Comparison of ENCODE assay signal across 10 cellular contexts in the genomic region with DNA sequence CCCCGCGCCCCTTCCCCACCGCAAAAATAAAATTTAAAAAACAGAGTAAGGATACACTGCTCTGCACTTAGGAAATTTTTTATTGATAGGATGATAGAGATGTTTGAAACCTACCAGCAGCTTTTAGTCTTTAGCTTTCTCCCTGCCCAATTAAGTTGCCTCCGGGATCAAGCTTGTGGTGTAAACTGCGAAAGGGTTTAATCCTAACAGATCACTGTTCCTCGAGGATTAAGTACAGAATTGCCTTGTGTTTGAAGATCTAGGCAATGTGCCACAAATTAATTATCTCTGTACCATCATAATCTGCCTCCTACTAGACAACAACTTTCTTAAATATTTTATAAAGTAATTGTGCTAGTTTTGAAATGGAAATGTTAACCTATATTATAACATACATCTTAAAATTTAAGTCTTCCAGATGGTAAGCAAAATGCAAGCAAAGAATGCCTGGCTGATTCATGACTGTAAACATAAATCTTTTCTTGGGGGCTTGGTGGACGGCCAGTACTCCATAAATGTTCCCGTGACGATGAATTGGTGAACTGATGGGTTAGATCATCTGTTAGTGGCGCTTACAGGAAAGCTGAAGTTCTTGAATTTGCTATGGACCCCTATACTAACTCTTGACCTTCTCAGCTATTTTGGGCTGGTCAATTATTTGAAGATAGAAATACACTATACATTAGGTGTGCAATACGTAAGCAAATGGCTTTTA. TPM values are rescaled to one million over a fixed set of nuclear protein-coding genes. Genes with fewer than 3 reads are reported as not detected.
DNase-seq lines count a peak whose midpoint lies in the region; FAIRE-seq and TF ChIP-seq lines count a peak whose summit lies in the region.
"Had no signal": no experiment of that assay in that cellular context is flagged by ENCODE, and none has a peak within 500 bp of the region (broad histone marks: within the 10 kb centered on the region; RNA-seq: fewer than 3 reads in every experiment).

No MANE protein-coding gene starts in this region.

- no peaks in the 10 kb centered on the region for H4K20me1 ChIP-seq in endothelial cell of umbilical vein (replicated peaks; ENCODE audit: control insufficient read depth, extremely low read depth, insufficient read depth, low read length)

- no peaks in the 10 kb centered on the region for H3K79me2 ChIP-seq in endothelial cell of umbilical vein (ENCODE audit: control insufficient read depth, insufficient read depth, low read length)

- no TSS peak for BruUV-seq in endothelial cell of umbilical vein (replicated peaks; lab: Mats Ljungman, UMichigan)

- H3K36me3 ChIP-seq in endothelial cell of umbilical vein (ENCODE audit: control insufficient read depth in 2 of 2, extremely low read depth in 1 of 2, insufficient read depth in 2 of 2, low read length in 2 of 2) (no peaks in the 10 kb centered on the region), rectal smooth muscle tissue (ENCODE audit: control insufficient read depth, insufficient read depth, low read length) (no peaks in the 10 kb centered on the region)

- no peak overlapping the region for H3K9ac ChIP-seq in endothelial cell of umbilical vein (replicated peaks; ENCODE audit: extremely low read depth, insufficient read depth, low read length)
- H3K9ac ChIP-seq in rectal smooth muscle tissue (ENCODE audit: low read length) = no peak overlapping the region

- H3K27ac ChIP-seq in endothelial cell of umbilical vein (ENCODE audit: insufficient read depth, low read depth, low read length) (no peak overlapping the region), rectal smooth muscle tissue (ENCODE audit: low read depth, low read length) (no peak overlapping the region)
- H3K27ac ChIP-seq: 22Rv1, epithelial cell of prostate had no signal

- intact Hi-C loops in endothelial cell of umbilical vein (cut with micrococcal nuclease) = no loop called here

- dilution Hi-C loops in endothelial cell of umbilical vein (cut with MboI; ENCODE audit: extremely low pct_ligation_motif_present, low sequenced_read_pairs) = no loop called here

- POLR2A ChIA-PET in endothelial cell of umbilical vein (lab: Charles Lee) = interaction anchor here (1.0 kb wide), 1 partner anchor 58 kb away, joined by 3 read pairs; no protein-coding TSS in a partner anchor

- FAIRE-seq in endothelial cell of umbilical vein (lab: Jason Lieb, UNC) = no peak

- H3K27me3 ChIP-seq in endothelial cell of umbilical vein (ENCODE audit: control insufficient read depth in 2 of 2, insufficient read depth in 2 of 2, low read length in 2 of 2) (peaks cover 6 to 7% of the 10 kb centered on the region in 2 experiments), rectal smooth muscle tissue (ENCODE audit: control insufficient read depth, insufficient read depth, low read length) (peaks cover 5% of the 10 kb centered on the region)

- H3K9me1 ChIP-seq in endothelial cell of umbilical vein (replicated peaks; ENCODE audit: control insufficient read depth, extremely low read depth, insufficient read depth, low read length) = no peaks in the 10 kb centered on the region

- peak overlapping the region; percentile 96 for H2AFZ ChIP-seq in endothelial cell of umbilical vein (ENCODE audit: low read depth, low read length)

- CTCF ChIA-PET in endothelial cell of umbilical vein (lab: Charles Lee) = interaction anchor here (0.8 to 1.8 kb wide), 10 partner anchors 8 to 268 kb away, joined by 3 to 8 read pairs (median 3); a partner anchor contains a TSS

- no peak for TF ChIP-seq CTCF in endothelial cell of umbilical vein (IDR thresholded peaks at IDR 0.05; ENCODE audit: extremely low read depth in 1 of 2, insufficient read depth in 1 of 2, low read depth in 1 of 2, low read length in 2 of 2)

- TF ChIP-seq POLR2A in endothelial cell of umbilical vein (IDR thresholded peaks at IDR 0.05; ENCODE audit: low read depth, low read length) = no peak

- H3K9me3 ChIP-seq in endothelial cell of umbilical vein (replicated peaks; ENCODE audit: control insufficient read depth, insufficient read depth, low read length) = no peaks in the 10 kb centered on the region

- H3K4me2 ChIP-seq in endothelial cell of umbilical vein (ENCODE audit: insufficient read depth, low read length) = peak overlapping the region; percentile 95

- H3K4me3 ChIP-seq in endothelial cell of umbilical vein (replicated peaks in 1 of 3; ENCODE audit: insufficient read depth in 1 of 3, low read depth in 1 of 3, low read length in 3 of 3) (peak overlapping the region in 1 of 3 experiments; percentile 66), rectal smooth muscle tissue (ENCODE audit: low read length) (peak overlapping the region; percentile 60)

- H3K4me1 ChIP-seq in endothelial cell of umbilical vein (ENCODE audit: control insufficient read depth, extremely low read depth, insufficient read depth, low read length) (peaks cover 9% of the 10 kb centered on the region), rectal smooth muscle tissue (ENCODE audit: control insufficient read depth, insufficient read depth, low read length) (no peaks in the 10 kb centered on the region)

- DNase-seq in NCI-H1105 treated with DMSO at 0.1 percent for 48 hours (lab: John Stamatoyannopoulos, UW) = peak; percentile 30
- DNase-seq in NCI-H1105 (lab: John Stamatoyannopoulos, UW) = no peak
- peak; percentile 69 for DNase-seq in NCI-H82 treated with DMSO at 0.1 percent for 48 hours (lab: John Stamatoyannopoulos, UW; ENCODE audit: unreplicated experiment)
- no peak for DNase-seq in endothelial cell of umbilical vein (ENCODE audit: low read depth, low spot score)
- no peak for DNase-seq in midbrain (lab: John Stamatoyannopoulos, UW)
- no peak for DNase-seq in NCI-H1417 treated with DMSO at 0.1 percent for 48 hours (lab: John Stamatoyannopoulos, UW)
- DNase-seq in NCI-H774 (lab: John Stamatoyannopoulos, UW) = no peak

TF ChIP-seq in endothelial cell of umbilical vein, 7 proteins besides CTCF, POLR2A, EP300 and RAD21:
- TF ChIP-seq JUN (IDR thresholded peaks at IDR 0.05; ENCODE audit: borderline replicate concordance, insufficient read depth, insufficient read length, low read depth) = no peak

RNA-seq across cellular contexts. Expression of a gene that starts 58.0 kb away (rescaled TPM):
- total RNA-seq in endothelial cell of umbilical vein = 86.1 and 111 TPM in 2 replicates
- 11.0 and 13.1 TPM in 2 replicates for polyA plus RNA-seq in endothelial cell of umbilical vein
- polyA plus RNA-seq in endothelial cell of umbilical vein (2011; cell fraction: cytosol; rRNA removed) = 21.9 and 22.6 TPM in 2 replicates
- polyA plus RNA-seq in endothelial cell of umbilical vein (2011; cell fraction: nucleus; rRNA removed) = 25.0 and 31.9 TPM in 2 replicates
- polyA plus RNA-seq in endothelial cell of umbilical vein (2012) = 43.4 and 50.9 TPM in 2 replicates
- 48.2 and 49.1 TPM in 2 replicates for polyA minus RNA-seq in endothelial cell of umbilical vein
- polyA minus RNA-seq in endothelial cell of umbilical vein (2011; cell fraction: cytosol; rRNA and poly(A)+ RNA removed) = 7.6 TPM
- polyA minus RNA-seq in endothelial cell of umbilical vein (2011; cell fraction: nucleus; rRNA and poly(A)+ RNA removed) = 89.2 and 110 TPM in 2 replicates

Comparison
In these comparisons a context has a peak if more than half of its experiments do, and no peak if none do; other contexts are left out.
1. DNase-seq: peak in NCI-H1105 treated with DMSO at 0.1 percent for 48 hours (single experiment) and NCI-H82 treated with DMSO at 0.1 percent for 48 hours (single experiment); none in NCI-H1105 (single experiment), endothelial cell of umbilical vein (single experiment), midbrain (single experiment), NCI-H1417 treated with DMSO at 0.1 percent for 48 hours (single experiment) and NCI-H774 (single experiment).